Comparison of ENCODE assay signal across 20 cellular contexts in genomic region chr4:114151-114550, GRCh38. TPM values are rescaled to one million over a fixed set of nuclear protein-coding genes. Genes with fewer than 3 reads are reported as not detected.
DNase-seq lines count a peak whose midpoint lies in the region; ATAC-seq and TF ChIP-seq lines count a peak whose summit lies in the region.
"Had no signal": no experiment of that assay in that cellular context is flagged by ENCODE, and none has a peak within 500 bp of the region (broad histone marks: within the 10 kb centered on the region; RNA-seq: fewer than 3 reads in every experiment).

No MANE protein-coding gene starts in this region.

- peaks cover 28 to 44% of the 10 kb centered on the region in 2 donors for H3K4me1 Mint-ChIP-seq in natural killer cell treated with Interleukin-12 subunit alpha and Interleukin-12 subunit beta and Interleukin-15 and Interleukin-18, amount 100 ng/mL, for 72 hours (ENCODE audit: low read depth in 2 of 2)
- peaks cover 29 to 34% of the 10 kb centered on the region in 2 donors for H3K4me1 Mint-ChIP-seq in natural killer cell

- TF ChIP-seq POLR2A in NB4 (IDR thresholded peaks at IDR 0.05; ENCODE audit: extremely low read depth, insufficient read length) = no peak

- DNase-seq in natural killer cell treated with Interleukin-12 subunit alpha and Interleukin-12 subunit beta and Interleukin-15 and Interleukin-18, amount 100 ng/mL, for 72 hours (ENCODE audit: low spot score) = no peak
- DNase-seq in natural killer cell = no peak
- peak; percentile 53 for DNase-seq in NB4 (ENCODE audit: low read depth)
- peak; percentile 3 for DNase-seq in dedifferentiated amniotic fluid mesenchymal stem cell (ENCODE audit: extremely low spot score)
- DNase-seq in effector CD4-positive, alpha-beta T cell = no peak
- no peak for DNase-seq in COR-L47 (lab: John Stamatoyannopoulos, UW)
- DNase-seq in stimulated activated CD4-positive, alpha-beta T cell treated with anti-CD3 and anti-CD28 coated beads, Interleukin-4, amount 100 ng/mL, for 4 hours = no peak
- DNase-seq: C1 segment of cervical spinal cord; Caco-2; CD4-positive, alpha-beta memory T cell; DMS79 treated with DMSO at 0.1 percent for 48 hours; NCI-H1048; NCI-H1417 treated with DMSO at 0.1 percent for 48 hours; NCI-H1694 treated with DMSO at 0.1 percent for 48 hours; NCI-H2081; NCI-H2227 treated with DMSO at 0.1 percent for 48 hours; NCI-H526 treated with DMSO at 0.1 percent for 48 hours; SK-N-SH; SW 1271 had no signal

- H3K4me3 ChIP-seq in NB4 (ENCODE audit: low read depth, low read length) = no peak overlapping the region
- H3K4me3 ChIP-seq: A549 had no signal

- peak overlapping the region; percentile 56 to 68 for H3K27ac Mint-ChIP-seq in natural killer cell treated with Interleukin-12 subunit alpha and Interleukin-12 subunit beta and Interleukin-15 and Interleukin-18, amount 100 ng/mL, for 72 hours
- no peak overlapping the region for H3K27ac Mint-ChIP-seq in natural killer cell

- H3K36me3 Mint-ChIP-seq in natural killer cell treated with Interleukin-12 subunit alpha and Interleukin-12 subunit beta and Interleukin-15 and Interleukin-18, amount 100 ng/mL, for 72 hours = peaks cover 57% of the 10 kb centered on the region
- H3K36me3 Mint-ChIP-seq in natural killer cell = no peaks in the 10 kb centered on the region

- no peak for TF ChIP-seq CTCF in natural killer cell (IDR thresholded peaks at IDR 0.05)
- TF ChIP-seq CTCF in NB4 (IDR thresholded peaks at IDR 0.05; ENCODE audit: low read depth, low read length) = no peak

- ATAC-seq in natural killer cell treated with Interleukin-12 subunit alpha and Interleukin-12 subunit beta and Interleukin-15 and Interleukin-18, amount 100 ng/mL, for 72 hours = peak in 1 of 2 donors; percentile 73
- no peak for ATAC-seq in natural killer cell
- ATAC-seq: A549 had no signal

- H3K9me3 Mint-ChIP-seq in natural killer cell treated with Interleukin-12 subunit alpha and Interleukin-12 subunit beta and Interleukin-15 and Interleukin-18, amount 100 ng/mL, for 72 hours = peaks cover 25% of the 10 kb centered on the region
- H3K9me3 Mint-ChIP-seq in natural killer cell = peaks cover 0 to 4% of the 10 kb centered on the region in 2 donors

- intact Hi-C loops in natural killer cell (cut with micrococcal nuclease) = no loop called here

- peaks cover 9 to 12% of the 10 kb centered on the region in 2 donors for H3K27me3 Mint-ChIP-seq in natural killer cell treated with Interleukin-12 subunit alpha and Interleukin-12 subunit beta and Interleukin-15 and Interleukin-18, amount 100 ng/mL, for 72 hours
- peaks cover 6 to 12% of the 10 kb centered on the region in 2 donors for H3K27me3 Mint-ChIP-seq in natural killer cell (ENCODE audit: low read depth in 2 of 2)

- H3K4me3 Mint-ChIP-seq in natural killer cell treated with Interleukin-12 subunit alpha and Interleukin-12 subunit beta and Interleukin-15 and Interleukin-18, amount 100 ng/mL, for 72 hours = peak overlapping the region; percentile 65
- no peak overlapping the region for H3K4me3 Mint-ChIP-seq in natural killer cell
- H3K4me3 Mint-ChIP-seq: CD4-positive, alpha-beta memory T cell had no signal

RNA-seq across cellular contexts. Expression of gene ZNF718, which starts 10.2 kb away (rescaled TPM):
- total RNA-seq in natural killer cell treated with Interleukin-12 subunit alpha and Interleukin-12 subunit beta and Interleukin-15 and Interleukin-18, amount 100 ng/mL, for 72 hours = 10 to 100 TPM; 10.4 to 10.8 TPM
- total RNA-seq in natural killer cell = 10 to 100 TPM in 2 of 3 donors, 1 to 10 TPM in 1; 7.9 to 16.1 (median 15.1) TPM

Comparison
In these comparisons a context has a peak if more than half of its experiments do, and no peak if none do; other contexts are left out.
1. H3K27ac Mint-ChIP-seq: peak in natural killer cell treated with Interleukin-12 subunit alpha and Interleukin-12 subunit beta and Interleukin-15 and Interleukin-18, amount 100 ng/mL, for 72 hours (2 of 2); none in natural killer cell (0 of 2).
2. DNase-seq: peak in NB4 (single experiment) and dedifferentiated amniotic fluid mesenchymal stem cell (single experiment); none in natural killer cell treated with Interleukin-12 subunit alpha and Interleukin-12 subunit beta and Interleukin-15 and Interleukin-18, amount 100 ng/mL, for 72 hours (single experiment), natural killer cell (single experiment), effector CD4-positive, alpha-beta T cell (single experiment), COR-L47 (single experiment) and stimulated activated CD4-positive, alpha-beta T cell treated with anti-CD3 and anti-CD28 coated beads, Interleukin-4, amount 100 ng/mL, for 4 hours (0 of 2).